31 cellular contexts compared by ENCODE assay signal in the genomic region with DNA sequence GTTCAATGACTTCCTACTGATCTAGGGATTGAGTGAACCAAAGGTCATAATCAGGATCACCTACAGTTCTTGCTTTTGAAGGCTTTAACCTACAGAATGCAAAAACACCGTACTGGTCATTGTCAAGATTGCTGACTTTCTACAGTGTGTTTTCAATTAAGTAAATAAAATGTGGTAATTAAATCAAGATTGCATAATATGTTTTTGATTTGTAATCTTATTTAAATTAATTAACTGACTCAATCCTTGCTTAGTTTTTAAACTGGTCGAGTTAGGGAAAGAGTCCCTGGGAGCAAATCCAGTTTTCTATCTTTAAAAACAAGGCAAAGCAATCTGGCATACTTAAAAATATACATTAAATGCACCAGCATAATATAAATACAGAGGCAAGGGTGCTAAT.
"Had no signal": no experiment of that assay in that cellular context is flagged by ENCODE, and none has a peak within 500 bp of the region (broad histone marks: within the 10 kb centered on the region; RNA-seq: fewer than 3 reads in every experiment).

No MANE protein-coding gene starts in this region.

- H3K4me3 Mint-ChIP-seq: activated CD4-positive, alpha-beta memory T cell treated with anti-CD3 and anti-CD28 coated beads for 36 hours; activated CD4-positive, alpha-beta T cell treated with anti-CD3 and anti-CD28 coated beads for 36 hours; activated CD4-positive, alpha-beta T cell treated with anti-CD3 and anti-CD28 coated beads, Interleukin-2, amount 10 ng/mL, durations not matched to agents 24 days and 14 days; activated CD8-positive, alpha-beta memory T cell treated with anti-CD3 and anti-CD28 coated beads, Interleukin-2, amount 10 ng/mL, durations not matched to agents 7 days and 5 days; activated CD8-positive, alpha-beta T cell treated with anti-CD3 and anti-CD28 coated beads, Interleukin-2, amount 10 ng/mL, durations not matched to agents 7 days and 5 days; activated naive CD4-positive, alpha-beta T cell treated with anti-CD3 and anti-CD28 coated beads for 36 hours; activated naive CD8-positive, alpha-beta T cell treated with anti-CD3 and anti-CD28 coated beads, Interleukin-2, amount 10 ng/mL, durations not matched to agents 7 days and 5 days; activated T-helper 1 cell treated with anti-CD3 and anti-CD28 coated beads, Interleukin-12 subunit alpha, Interleukin-12 subunit beta, Interleukin-2, Interleukin-4 antibody, amounts not matched to agents 30 ng/mL and 10 ng/mL and 1 ng/mL, durations not matched to agents 14 hours and 24 hours and 36 hours had no signal

- H3K36me3 ChIP-seq: ascending aorta, breast epithelium, cardiac muscle cell, colonic mucosa, esophagus muscularis mucosa, gastrocnemius medialis, heart left ventricle had no signal

- H3K27ac Mint-ChIP-seq: activated CD4-positive, alpha-beta memory T cell treated with anti-CD3 and anti-CD28 coated beads for 36 hours; activated CD4-positive, alpha-beta T cell treated with anti-CD3 and anti-CD28 coated beads for 36 hours; activated CD4-positive, alpha-beta T cell treated with anti-CD3 and anti-CD28 coated beads, Interleukin-2, amount 10 ng/mL, durations not matched to agents 24 days and 14 days; activated CD8-positive, alpha-beta memory T cell treated with anti-CD3 and anti-CD28 coated beads, Interleukin-2, amount 10 ng/mL, durations not matched to agents 7 days and 5 days; activated CD8-positive, alpha-beta T cell treated with anti-CD3 and anti-CD28 coated beads, Interleukin-2, amount 10 ng/mL, durations not matched to agents 7 days and 5 days; activated naive CD4-positive, alpha-beta T cell treated with anti-CD3 and anti-CD28 coated beads for 36 hours; activated naive CD4-positive, alpha-beta T cell treated with anti-CD3 and anti-CD28 coated beads, Interleukin-2, amount 50 U/mL, for 72 hours; activated naive CD8-positive, alpha-beta T cell treated with anti-CD3 and anti-CD28 coated beads, Interleukin-2, amount 10 ng/mL, durations not matched to agents 7 days and 5 days; activated T-helper 1 cell treated with anti-CD3 and anti-CD28 coated beads, Interleukin-12 subunit alpha, Interleukin-12 subunit beta, Interleukin-2, Interleukin-4 antibody, amounts not matched to agents 30 ng/mL and 10 ng/mL and 1 ng/mL, durations not matched to agents 14 hours and 24 hours and 36 hours; activated T-helper 2 cell treated with anti-CD3 and anti-CD28 coated beads, Interferon-gamma antibody, Interleukin-2, Interleukin-4, amounts not matched to agents 10 μg/mL and 5 μg/mL and 100 μg/mL, durations not matched to agents 14 hours and 24 hours and 36 hours had no signal

- H3K36me3 Mint-ChIP-seq: activated CD4-positive, alpha-beta memory T cell treated with anti-CD3 and anti-CD28 coated beads for 36 hours; activated CD8-positive, alpha-beta memory T cell treated with anti-CD3 and anti-CD28 coated beads, Interleukin-2, amount 10 ng/mL, durations not matched to agents 7 days and 5 days; activated naive CD4-positive, alpha-beta T cell treated with anti-CD3 and anti-CD28 coated beads, Interleukin-2, amount 50 U/mL, for 72 hours; activated naive CD8-positive, alpha-beta T cell treated with anti-CD3 and anti-CD28 coated beads, Interleukin-2, amount 10 ng/mL, durations not matched to agents 7 days and 5 days; brain had no signal

- H3K4me3 ChIP-seq: ascending aorta, breast epithelium, cardiac muscle cell, colonic mucosa, esophagus muscularis mucosa, gastrocnemius medialis, heart left ventricle had no signal

- H3K27me3 ChIP-seq: ascending aorta, breast epithelium, cardiac muscle cell, colonic mucosa, esophagus muscularis mucosa, foreskin keratinocyte, gastrocnemius medialis, heart left ventricle had no signal

- DNase-seq: activated CD4-positive, alpha-beta memory T cell treated with anti-CD3 and anti-CD28 coated beads for 36 hours; activated CD4-positive, alpha-beta T cell treated with anti-CD3 and anti-CD28 coated beads for 36 hours; activated CD4-positive, alpha-beta T cell treated with anti-CD3 and anti-CD28 coated beads, Interleukin-2, amount 10 ng/mL, durations not matched to agents 24 days and 14 days; activated CD4-positive, CD25-positive, alpha-beta regulatory T cell; activated CD4-positive, CD25-positive, alpha-beta regulatory T cell treated with anti-CD3 and anti-CD28 coated beads, Interleukin-2, amount 50 U/mL, for 72 hours; activated CD8-positive, alpha-beta memory T cell treated with anti-CD3 and anti-CD28 coated beads, Interleukin-2, amount 10 ng/mL, durations not matched to agents 7 days and 5 days; activated CD8-positive, alpha-beta memory T cell treated with anti-CD3 and anti-CD28 coated beads, Interleukin-2, amount 50 U/mL, for 4 hours; activated CD8-positive, alpha-beta T cell treated with anti-CD3 and anti-CD28 coated beads, Interleukin-2, amount 10 ng/mL, durations not matched to agents 7 days and 5 days; activated effector memory CD4-positive, alpha-beta T cell treated with anti-CD3 and anti-CD28 coated beads, Interleukin-2, amount 50 U/mL, for 16 hours; activated naive CD4-positive, alpha-beta T cell treated with anti-CD3 and anti-CD28 coated beads for 36 hours; activated naive CD8-positive, alpha-beta T cell treated with anti-CD3 and anti-CD28 coated beads, Interleukin-2, amount 10 ng/mL, durations not matched to agents 7 days and 5 days; activated T-cell treated with anti-CD3 and anti-CD28 coated beads, Interleukin-2, amount 50 U/mL, for 1 hour; activated T-cell treated with anti-CD3 and anti-CD28 coated beads, Interleukin-2, amount 50 U/mL, for 48 hours; central memory CD4-positive, alpha-beta T cell; cerebellar nuclear complex; colonic mucosa; effector CD8-positive, alpha-beta T cell; erythroblast; foreskin keratinocyte; gastrocnemius medialis; glutamatergic neuron; heart left ventricle; T-helper 2 cell had no signal

- H3K9me3 ChIP-seq: ascending aorta, breast epithelium, colonic mucosa, esophagus muscularis mucosa, gastrocnemius medialis, heart left ventricle had no signal

- H3K27me3 Mint-ChIP-seq: activated CD4-positive, alpha-beta memory T cell treated with anti-CD3 and anti-CD28 coated beads for 36 hours; activated CD4-positive, alpha-beta T cell treated with anti-CD3 and anti-CD28 coated beads, Interleukin-2, amount 10 ng/mL, durations not matched to agents 24 days and 14 days; activated CD8-positive, alpha-beta memory T cell treated with anti-CD3 and anti-CD28 coated beads, Interleukin-2, amount 10 ng/mL, durations not matched to agents 7 days and 5 days; activated naive CD8-positive, alpha-beta T cell treated with anti-CD3 and anti-CD28 coated beads, Interleukin-2, amount 10 ng/mL, durations not matched to agents 7 days and 5 days; brain had no signal

- H3K27ac ChIP-seq: ascending aorta, breast epithelium, cardiac muscle cell, colonic mucosa, esophagus muscularis mucosa, foreskin keratinocyte, gastrocnemius medialis, heart left ventricle had no signal

- H3K4me1 Mint-ChIP-seq: activated CD4-positive, alpha-beta T cell treated with anti-CD3 and anti-CD28 coated beads for 36 hours; activated CD4-positive, alpha-beta T cell treated with anti-CD3 and anti-CD28 coated beads, Interleukin-2, amount 10 ng/mL, durations not matched to agents 24 days and 14 days; activated CD8-positive, alpha-beta memory T cell treated with anti-CD3 and anti-CD28 coated beads, Interleukin-2, amount 10 ng/mL, durations not matched to agents 7 days and 5 days; activated naive CD8-positive, alpha-beta T cell treated with anti-CD3 and anti-CD28 coated beads, Interleukin-2, amount 10 ng/mL, durations not matched to agents 7 days and 5 days had no signal

- H3K4me1 ChIP-seq: breast epithelium, colonic mucosa had no signal

- ATAC-seq: activated CD4-positive, alpha-beta T cell treated with anti-CD3 and anti-CD28 coated beads for 36 hours; activated CD8-positive, alpha-beta memory T cell treated with anti-CD3 and anti-CD28 coated beads, Interleukin-2, amount 10 ng/mL, durations not matched to agents 7 days and 5 days; activated CD8-positive, alpha-beta T cell treated with anti-CD3 and anti-CD28 coated beads, Interleukin-2, amount 10 ng/mL, durations not matched to agents 7 days and 5 days; activated naive CD4-positive, alpha-beta T cell treated with anti-CD3 and anti-CD28 coated beads, Interleukin-2, amount 50 U/mL, for 72 hours; foreskin keratinocyte; gastrocnemius medialis; heart left ventricle had no signal

- H3K9me3 Mint-ChIP-seq: activated CD4-positive, alpha-beta memory T cell treated with anti-CD3 and anti-CD28 coated beads for 36 hours; activated CD4-positive, alpha-beta T cell treated with anti-CD3 and anti-CD28 coated beads, Interleukin-2, amount 10 ng/mL, durations not matched to agents 24 days and 14 days; activated naive CD4-positive, alpha-beta T cell treated with anti-CD3 and anti-CD28 coated beads for 36 hours; activated naive CD4-positive, alpha-beta T cell treated with anti-CD3 and anti-CD28 coated beads, Interleukin-2, amount 50 U/mL, for 72 hours; activated naive CD8-positive, alpha-beta T cell treated with anti-CD3 and anti-CD28 coated beads, Interleukin-2, amount 10 ng/mL, durations not matched to agents 7 days and 5 days; activated T-helper 1 cell treated with anti-CD3 and anti-CD28 coated beads, Interleukin-12 subunit alpha, Interleukin-12 subunit beta, Interleukin-2, Interleukin-4 antibody, amounts not matched to agents 30 ng/mL and 10 ng/mL and 1 ng/mL, durations not matched to agents 14 hours and 24 hours and 36 hours; activated T-helper 2 cell treated with anti-CD3 and anti-CD28 coated beads, Interferon-gamma antibody, Interleukin-2, Interleukin-4, amounts not matched to agents 10 μg/mL and 5 μg/mL and 100 μg/mL, durations not matched to agents 14 hours and 24 hours and 36 hours had no signal
